Comparison of ENCODE assay signal across 12 cellular contexts in genomic region chrY:18669790-18670189, GRCh38.
DNase-seq lines count a peak whose midpoint lies in the region; ATAC-seq and TF ChIP-seq lines count a peak whose summit lies in the region.
"Had no signal": no experiment of that assay in that cellular context is flagged by ENCODE, and none has a peak within 500 bp of the region (broad histone marks: within the 10 kb centered on the region; RNA-seq: fewer than 3 reads in every experiment).

No MANE protein-coding gene starts in this region.

- no peak for TF ChIP-seq POLR2A in prostate gland (IDR thresholded peaks at IDR 0.05)

- no peak overlapping the region for H3K27ac ChIP-seq in prostate gland
- H3K27ac ChIP-seq: C4-2B, gastrocnemius medialis had no signal

- H3K9me3 ChIP-seq in prostate gland, result no peaks in the 10 kb centered on the region
- H3K9me3 ChIP-seq: gastrocnemius medialis had no signal

- ATAC-seq in HG02981 (IDR thresholded peaks at IDR 0.05; ENCODE audit: unreplicated experiment), result no peak
- ATAC-seq: gastrocnemius medialis had no signal

- DNase-seq in activated T-cell treated with anti-CD3 and anti-CD28 coated beads for 1 hour (ENCODE audit: low read depth), result peak; percentile 0
- no peak for DNase-seq in activated T-cell treated with anti-CD3 and anti-CD28 coated beads, Interleukin-2, amount 50 U/mL, for 1 hour
- no peak for DNase-seq in HFF-Myc (ENCODE audit: extremely low read depth, low read depth)
- peak; percentile 23 for DNase-seq in cerebellar cortex (ENCODE audit: low spot score)
- peak; percentile 6 for DNase-seq in prostate gland (ENCODE audit: low spot score)
- DNase-seq in OCI-M2 (lab: John Stamatoyannopoulos, UW; ENCODE audit: unreplicated experiment), result no peak
- DNase-seq in DMS53 (lab: John Stamatoyannopoulos, UW), result no peak
- DNase-seq: gastrocnemius medialis, NCI-H2081 treated with DMSO at 0.1 percent for 48 hours, retina had no signal

- H3K4me1 ChIP-seq in prostate gland (replicated peaks), result no peaks in the 10 kb centered on the region
- H3K4me1 ChIP-seq: gastrocnemius medialis had no signal

- TF ChIP-seq CTCF in HFF-Myc (IDR thresholded peaks at IDR 0.05; ENCODE audit: low read depth, low read length, missing control alignments), result peak; percentile 37
- TF ChIP-seq CTCF in prostate gland (IDR thresholded peaks at IDR 0.05), result peak in 3 of 4 experiments; percentile 9 to 47 (median 33)

- H3K4me3 ChIP-seq in HFF-Myc (replicated peaks; ENCODE audit: low read depth, low read length), result no peak overlapping the region
- no peak overlapping the region for H3K4me3 ChIP-seq in prostate gland
- H3K4me3 ChIP-seq: gastrocnemius medialis had no signal

- WGBS in prostate gland, result 26% methylated on average over 6 of the region's 6 CpGs

- H3K36me3 ChIP-seq in prostate gland, result no peaks in the 10 kb centered on the region
- H3K36me3 ChIP-seq: gastrocnemius medialis had no signal

- H3K27me3 ChIP-seq in prostate gland (replicated peaks; ENCODE audit: insufficient read depth), result no peaks in the 10 kb centered on the region
- H3K27me3 ChIP-seq: gastrocnemius medialis had no signal

- intact Hi-C loops in prostate gland (cut with DNase I), result no loop called here

Comparison
In these comparisons a context has a peak if more than half of its experiments do, and no peak if none do; other contexts are left out.
1. DNase-seq: peak in activated T-cell treated with anti-CD3 and anti-CD28 coated beads for 1 hour (single experiment), cerebellar cortex (single experiment) and prostate gland (single experiment); none in activated T-cell treated with anti-CD3 and anti-CD28 coated beads, Interleukin-2, amount 50 U/mL, for 1 hour (single experiment), HFF-Myc (single experiment), OCI-M2 (single experiment) and DMS53 (single experiment).